8 cellular contexts compared by ENCODE assay signal in genomic region chr6:158648682-158649131, GRCh38. TPM values are rescaled to one million over a fixed set of nuclear protein-coding genes. Genes with fewer than 3 reads are reported as not detected.
DNase-seq lines count a peak whose midpoint lies in the region; ATAC-seq, FAIRE-seq and TF ChIP-seq lines count a peak whose summit lies in the region.

No MANE protein-coding gene starts in this region.

- no peaks in the 10 kb centered on the region for H3K27me3 Mint-ChIP-seq in CD8-positive, alpha-beta T cell (ENCODE audit: low read depth)

- WGBS in small intestine, 3 donors: 67 to 82% (median 77%) methylated on average over 5 of the region's 5 CpGs

- no peak overlapping the region for H2AFZ ChIP-seq in PC-3 (ENCODE audit: low read length)

- no TSS peak for BruUV-seq in PC-3 (replicated peaks; lab: Mats Ljungman, UMichigan)

- no peaks in the 10 kb centered on the region for H3K9me3 ChIP-seq in CD8-positive, alpha-beta T cell (ENCODE audit: low read length)
- H3K9me3 ChIP-seq in PC-3 (ENCODE audit: low read length) (no peaks in the 10 kb centered on the region), small intestine (ENCODE audit: control insufficient read depth, low read depth) (no peaks in the 10 kb centered on the region)

- no peak overlapping the region for H3K9ac ChIP-seq in PC-3 (ENCODE audit: low read length)

- intact Hi-C loops in CD8-positive, alpha-beta T cell (cut with DNase I, micrococcal nuclease): loop anchor here (5.0 kb wide), 2 partner anchors 416 to 459 kb away; no protein-coding TSS in a partner anchor
- intact Hi-C loops in PC-3 (cut with micrococcal nuclease): no loop called here

- H3K4me3 Mint-ChIP-seq in CD8-positive, alpha-beta T cell: no peak overlapping the region

- H3K4me3 ChIP-seq in CD8-positive, alpha-beta T cell (ENCODE audit: low read depth, low read length): no peak overlapping the region
- H3K4me3 ChIP-seq in PC-3 (ENCODE audit: low read length): no peak overlapping the region
- no peak overlapping the region for H3K4me3 ChIP-seq in epithelial cell of esophagus (ENCODE audit: low read length)
- H3K4me3 ChIP-seq in small intestine (ENCODE audit: low read depth in 1 of 2, low read length in 2 of 2): no peak overlapping the region

- peak overlapping the region; percentile 53 for H3K27ac ChIP-seq in CD8-positive, alpha-beta T cell (ENCODE audit: low read depth, low read length)
- H3K27ac ChIP-seq in PC-3 (ENCODE audit: low read length) (no peak overlapping the region), small intestine (ENCODE audit: low read depth in 1 of 2, low read length in 1 of 2) (peak overlapping the region; percentile 28 to 89)

- no peaks in the 10 kb centered on the region for H3F3A ChIP-seq in PC-3 (ENCODE audit: low read length, unreplicated experiment)

- no peak for TF ChIP-seq CTCF in CD8-positive, alpha-beta T cell (IDR thresholded peaks at IDR 0.05)
- TF ChIP-seq CTCF in PC-3 (conservative IDR thresholded peaks at IDR 0.05; ENCODE audit: low read depth, low read length): no peak
- no peak for TF ChIP-seq CTCF in epithelial cell of esophagus (IDR thresholded peaks at IDR 0.05; ENCODE audit: insufficient read depth, low read depth, low read length, missing control alignments)

- H3K4me2 ChIP-seq in PC-3 (ENCODE audit: low read length): no peak overlapping the region

- H3K36me3 ChIP-seq in CD8-positive, alpha-beta T cell (ENCODE audit: insufficient read depth, low read length): no peaks in the 10 kb centered on the region
- H3K36me3 ChIP-seq in PC-3 (ENCODE audit: low read depth, low read length): no peaks in the 10 kb centered on the region
- no peaks in the 10 kb centered on the region for H3K36me3 ChIP-seq in small intestine (ENCODE audit: control insufficient read depth in 2 of 2, insufficient read depth in 2 of 2, low read length in 2 of 2)

- H3K4me1 ChIP-seq in CD8-positive, alpha-beta T cell (ENCODE audit: insufficient read depth, low read length): peaks cover 43% of the 10 kb centered on the region
- peaks cover 35% of the 10 kb centered on the region for H3K4me1 ChIP-seq in PC-3 (ENCODE audit: insufficient read depth, low read length)
- H3K4me1 ChIP-seq in small intestine (ENCODE audit: control insufficient read depth in 2 of 2, insufficient read depth in 1 of 2, low read depth in 1 of 2, low read length in 1 of 2): no peaks in the 10 kb centered on the region

- H3K9me3 Mint-ChIP-seq in CD8-positive, alpha-beta T cell: no peaks in the 10 kb centered on the region

- CTCF ChIA-PET in CD8-positive, alpha-beta T cell (lab: Charles Lee): interaction anchor here (1.4 to 6.8 kb wide), 2 partner anchors 11 to 55 kb away, joined by 4 to 36 read pairs; no protein-coding TSS in a partner anchor
- CTCF ChIA-PET in PC-3 (lab: Charles Lee): no interaction called here

- peaks cover 12% of the 10 kb centered on the region for H3K36me3 Mint-ChIP-seq in CD8-positive, alpha-beta T cell

- H3K27me3 ChIP-seq in CD8-positive, alpha-beta T cell (ENCODE audit: insufficient read depth, low read length): no peaks in the 10 kb centered on the region
- H3K27me3 ChIP-seq in PC-3 (ENCODE audit: low read length): no peaks in the 10 kb centered on the region
- no peaks in the 10 kb centered on the region for H3K27me3 ChIP-seq in small intestine (ENCODE audit: control insufficient read depth in 2 of 2, insufficient read depth in 2 of 2, low read length in 2 of 2)

- peaks cover 58% of the 10 kb centered on the region for H3K4me1 Mint-ChIP-seq in CD8-positive, alpha-beta T cell (ENCODE audit: low read depth)

- peak overlapping the region; percentile 85 for H3K27ac Mint-ChIP-seq in CD8-positive, alpha-beta T cell

- no peak for ATAC-seq in CD8-positive, alpha-beta T cell
- ATAC-seq in GM21423 (IDR thresholded peaks at IDR 0.05; ENCODE audit: unreplicated experiment) (peak; percentile 16), PC-3 (no peak)

- no peak for FAIRE-seq in small intestine (lab: Jason Lieb, UNC)

- H4K20me1 ChIP-seq in PC-3 (ENCODE audit: low read length): no peaks in the 10 kb centered on the region

- H3K9me2 ChIP-seq in PC-3 (replicated peaks; ENCODE audit: low read length): no peaks in the 10 kb centered on the region

- peak in 1 of 7 experiments; percentile 31 for DNase-seq in CD8-positive, alpha-beta T cell
- DNase-seq in PC-3: peak; percentile 44
- peak; percentile 90 for DNase-seq in epithelial cell of esophagus (ENCODE audit: low read depth)
- DNase-seq in small intestine: no peak
- no peak for DNase-seq in NCI-H1694 treated with DMSO at 0.1 percent for 48 hours (lab: John Stamatoyannopoulos, UW)
- DNase-seq in cerebellar nuclear complex (lab: John Stamatoyannopoulos, UW): no peak
- DNase-seq in cortex of kidney (lab: John Stamatoyannopoulos, UW): no peak

- peaks cover 8% of the 10 kb centered on the region for H3K79me2 ChIP-seq in PC-3 (ENCODE audit: low read length)

- POLR2A ChIA-PET in CD8-positive, alpha-beta T cell (lab: Charles Lee): no interaction called here
- POLR2A ChIA-PET in PC-3 (lab: Charles Lee; ENCODE audit: unreplicated experiment): interaction anchor here (0.6 kb wide), 1 partner anchor 218 kb away, joined by 3 read pairs; no protein-coding TSS in a partner anchor

RNA-seq across cellular contexts. Expression of gene SYTL3, which starts 1.1 kb away (rescaled TPM):
- 10 to 100 TPM; 38.2 to 44.6 TPM for total RNA-seq in CD8-positive, alpha-beta T cell
- 1.7 and 1.8 TPM in 2 replicates for total RNA-seq in PC-3 (2014; rRNA removed)
- polyA plus RNA-seq in small intestine: 1 to 10 TPM; 3.6 to 5.7 (median 5.1) TPM

RNA-seq across cellular contexts. Expression of gene DYNLT1, which starts 4.2 kb away (rescaled TPM):
- 100 to 1,000 TPM; 109 TPM for total RNA-seq in CD8-positive, alpha-beta T cell
- total RNA-seq in PC-3 (2014; rRNA removed): 35.0 and 50.5 TPM in 2 replicates
- polyA plus RNA-seq in small intestine: 100 to 1,000 TPM; 242 to 451 (median 373) TPM

Comparison
In these comparisons a context has a peak if more than half of its experiments do, and no peak if none do; other contexts are left out.
1. DNase-seq: peak in PC-3 (single experiment) and epithelial cell of esophagus (single experiment); none in small intestine (single experiment), NCI-H1694 treated with DMSO at 0.1 percent for 48 hours (single experiment), cerebellar nuclear complex (0 of 2) and cortex of kidney (single experiment).
2. RNA of gene SYTL3, which starts 1.1 kb away (total RNA-seq): 38.2 to 44.6 TPM in CD8-positive, alpha-beta T cell; 1.7 to 1.8 TPM in PC-3; every median in the first group is over 10 times any median in the second.